ENCODE assay signal across 6 cellular contexts in the genomic region with DNA sequence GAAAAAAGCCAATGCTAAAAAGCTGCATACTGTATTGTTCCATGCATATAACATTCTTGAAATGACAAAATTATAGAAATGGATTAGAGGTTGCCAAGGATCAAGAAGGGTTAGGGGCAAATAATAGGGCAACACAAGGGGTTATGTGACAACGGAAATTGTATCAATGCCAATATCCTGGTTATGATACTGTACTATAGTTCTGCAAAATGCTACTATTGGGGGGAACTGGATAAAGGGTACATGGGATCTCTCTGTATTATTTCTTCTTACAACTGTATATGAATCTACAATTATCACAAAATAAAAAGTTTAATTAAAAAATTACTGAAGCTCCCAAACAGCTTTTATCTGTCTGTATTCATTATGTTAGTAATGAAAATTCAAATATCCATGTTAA.
"Had no signal": no experiment of that assay in that cellular context is flagged by ENCODE, and none has a peak within 500 bp of the region (broad histone marks: within the 10 kb centered on the region; RNA-seq: fewer than 3 reads in every experiment).

No MANE protein-coding gene starts in this region.

- ATAC-seq: HepG2, K562 had no signal

- FAIRE-seq: HepG2, HTR-8/SVneo, K562 had no signal

- DNase-seq: IMR-90, KBM-7 had no signal

- H3K4me3 ChIP-seq: K562 had no signal

- H3K27ac ChIP-seq: HL-60 had no signal
